8 cellular contexts compared by ENCODE assay signal in the genomic region with DNA sequence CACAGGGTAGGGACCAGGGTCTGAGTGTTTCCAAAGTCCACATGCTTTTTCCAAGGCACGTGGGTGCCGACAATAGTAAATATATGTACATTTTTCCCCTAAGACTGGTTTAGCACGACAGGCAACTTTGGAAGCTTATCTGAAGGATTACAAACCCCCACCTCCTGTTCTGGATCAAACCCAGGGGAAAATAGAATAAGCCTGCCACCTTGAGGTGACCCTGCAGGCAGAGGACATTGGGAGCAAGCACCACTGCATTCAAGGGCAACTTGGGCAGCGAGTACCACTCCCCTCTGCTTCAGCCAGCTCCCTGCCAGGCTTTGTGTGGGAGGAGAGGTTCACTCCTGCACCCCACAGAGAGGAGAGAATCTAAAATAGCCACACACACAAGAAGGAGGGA. TPM values are rescaled to one million over a fixed set of nuclear protein-coding genes. Genes with fewer than 3 reads are reported as not detected.
DNase-seq lines count a peak whose midpoint lies in the region; ATAC-seq, FAIRE-seq and TF ChIP-seq lines count a peak whose summit lies in the region.

No MANE protein-coding gene starts in this region.

- TF ChIP-seq CTCF in brain microvascular endothelial cell (IDR thresholded peaks at IDR 0.05; ENCODE audit: low read depth, low read length, missing control alignments): peak; percentile 76
- TF ChIP-seq CTCF in lower lobe of right lung (IDR thresholded peaks at IDR 0.05): peak; percentile 49

- H3K36me3 ChIP-seq in brain microvascular endothelial cell (replicated peaks) (no peaks in the 10 kb centered on the region), lower lobe of right lung (no peaks in the 10 kb centered on the region)

- peak; percentile 72 for FAIRE-seq in GM12892 (lab: Jason Lieb, UNC)

- H3K4me1 ChIP-seq in lower lobe of right lung: peaks cover under 1% of the 10 kb centered on the region

- TF ChIP-seq POLR2A in GM12892 (IDR thresholded peaks at IDR 0.05; ENCODE audit: low read depth, low read length): no peak

- ATAC-seq in lower lobe of right lung: peak; percentile 49 to 60
- no peak for ATAC-seq in GM21367 (IDR thresholded peaks at IDR 0.05; ENCODE audit: unreplicated experiment)
- ATAC-seq in HG03460 (IDR thresholded peaks at IDR 0.05; ENCODE audit: unreplicated experiment): no peak

- H3K27me3 ChIP-seq in brain microvascular endothelial cell (replicated peaks) (no peaks in the 10 kb centered on the region), lower lobe of right lung (ENCODE audit: low read depth) (no peaks in the 10 kb centered on the region)

- H3K27ac ChIP-seq in brain microvascular endothelial cell: no peak overlapping the region
- H3K27ac ChIP-seq in lower lobe of right lung: no peak overlapping the region

- DNase-seq in GM12892 (ENCODE audit: insufficient read length) (no peak), NCI-H2081 (lab: John Stamatoyannopoulos, UW) (peak; percentile 73 to 84), brain microvascular endothelial cell (peak; percentile 32), lower lobe of right lung (no peak), cortex of kidney (lab: John Stamatoyannopoulos, UW) (no peak), NCI-H187 treated with DMSO at 0.1 percent for 48 hours (lab: John Stamatoyannopoulos, UW) (no peak)

- in situ Hi-C loops in brain microvascular endothelial cell (cut with HindIII; ENCODE audit: low pct_ligation_motif_present, low sequenced_read_pairs): no loop called here

- H3K4me3 ChIP-seq in brain microvascular endothelial cell (ENCODE audit: low read depth, low read length) (no peak overlapping the region), lower lobe of right lung (no peak overlapping the region)

- no peaks in the 10 kb centered on the region for H3K9me3 ChIP-seq in lower lobe of right lung

- intact Hi-C loops in lower lobe of right lung (cut with DNase I): no loop called here

RNA-seq across cellular contexts. Expression of a gene that starts 44.8 kb away (rescaled TPM):
- polyA plus RNA-seq in GM12892 (2012; ENCODE audit: missing spikeins): 0.32 TPM
- total RNA-seq in lower lobe of right lung: 0.95 TPM

Comparison
In these comparisons a context has a peak if more than half of its experiments do, and no peak if none do; other contexts are left out.
1. DNase-seq: peak in NCI-H2081 (2 of 2) and brain microvascular endothelial cell (single experiment); none in GM12892 (single experiment), lower lobe of right lung (single experiment), cortex of kidney (single experiment) and NCI-H187 treated with DMSO at 0.1 percent for 48 hours (single experiment).
2. ATAC-seq: peak in lower lobe of right lung (2 of 2); none in GM21367 (single experiment) and HG03460 (single experiment).